Comparison of ENCODE assay signal across 10 cellular contexts in the genomic region with DNA sequence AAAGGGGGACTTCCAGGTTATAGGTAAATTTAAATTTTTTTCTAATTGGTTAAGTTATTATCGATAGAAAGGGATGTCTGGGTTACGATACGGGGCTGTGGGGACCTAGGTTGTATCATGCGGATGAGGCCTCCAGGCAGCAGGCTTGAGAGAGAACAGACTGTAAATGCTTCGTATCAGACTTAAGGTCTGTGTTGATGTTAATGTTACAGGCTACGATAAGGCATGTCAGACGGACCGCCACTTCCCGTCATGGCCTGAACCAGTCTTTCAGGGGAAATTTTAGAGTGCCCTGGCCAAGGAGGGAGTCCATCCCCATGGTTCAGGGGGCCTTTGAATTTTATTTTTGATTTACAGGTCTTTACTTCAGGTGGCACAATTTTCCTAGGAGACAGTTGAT. TPM values are rescaled to one million over a fixed set of nuclear protein-coding genes. Genes with fewer than 3 reads are reported as not detected.
DNase-seq lines count a peak whose midpoint lies in the region; ATAC-seq and TF ChIP-seq lines count a peak whose summit lies in the region.
"Had no signal": no experiment of that assay in that cellular context is flagged by ENCODE, and none has a peak within 500 bp of the region (broad histone marks: within the 10 kb centered on the region; RNA-seq: fewer than 3 reads in every experiment).

No MANE protein-coding gene starts in this region.

- intact Hi-C loops in heart left ventricle (cut with DNase I) (loop anchor here in 3 of 10 donors (10.0 kb wide), 3 partner anchors 51 to 231 kb away; no protein-coding TSS in a partner anchor), left cardiac atrium (cut with DNase I) (no loop called here), uterus (cut with DNase I; ENCODE audit: low total_unique reads) (no loop called here)

- H3K9me2 ChIP-seq in MM.1S (replicated peaks; ENCODE audit: insufficient read depth, low read length) = no peaks in the 10 kb centered on the region

- H3K4me2 ChIP-seq in MM.1S (ENCODE audit: low read depth, low read length) = no peak overlapping the region

- H3F3A ChIP-seq in MM.1S (ENCODE audit: insufficient read depth, low read length) = peaks cover 42% of the 10 kb centered on the region

- DNase-seq in heart left ventricle (peak in 1 of 5 donors; percentile 23), left cardiac atrium (no peak), amniotic epithelial cell (ENCODE audit: low read depth) (peak; percentile 61), upper lobe of left lung (no peak), MM.1S (no peak), uterus (no peak)
- DNase-seq: foreskin keratinocyte, NCI-H2081 treated with DMSO at 0.1 percent for 48 hours had no signal

- 28 to 55% (median 39%) methylated on average over 9 of the region's 9 CpGs for WGBS in heart left ventricle, 4 donors
- 54% methylated on average over 9 of the region's 9 CpGs for WGBS in upper lobe of left lung, 2 donors

- H3K4me3 ChIP-seq in heart left ventricle = peak overlapping the region in 6 of 12 donors; percentile 54 to 62 (median 58)
- peak overlapping the region; percentile 56 for H3K4me3 ChIP-seq in mucosa of stomach (ENCODE audit: low read length)
- H3K4me3 ChIP-seq in upper lobe of left lung = no peak overlapping the region
- no peak overlapping the region for H3K4me3 ChIP-seq in MM.1S (ENCODE audit: low read length)
- H3K4me3 ChIP-seq in uterus = no peak overlapping the region

- H3K27me3 ChIP-seq in heart left ventricle (no peaks in the 10 kb centered on the region), mucosa of stomach (ENCODE audit: control insufficient read depth, insufficient read depth, low read length) (no peaks in the 10 kb centered on the region), upper lobe of left lung (no peaks in the 10 kb centered on the region), MM.1S (replicated peaks; ENCODE audit: insufficient read depth, low read length) (peaks cover 41% of the 10 kb centered on the region), uterus (no peaks in the 10 kb centered on the region)

- H3K4me1 ChIP-seq in heart left ventricle (peaks cover 18 to 86% (median 69%) of the 10 kb centered on the region in 12 donors), mucosa of stomach (ENCODE audit: control insufficient read depth, insufficient read depth, low read length) (peaks cover 61% of the 10 kb centered on the region), upper lobe of left lung (peaks cover 73 to 88% (median 77%) of the 10 kb centered on the region in 4 donors), MM.1S (ENCODE audit: low read length) (peaks cover 55% of the 10 kb centered on the region), uterus (peaks cover 0 to 17% of the 10 kb centered on the region in 2 donors)

- no peaks in the 10 kb centered on the region for H3K79me2 ChIP-seq in MM.1S (ENCODE audit: low read length)

- no peaks in the 10 kb centered on the region for H4K20me1 ChIP-seq in MM.1S (ENCODE audit: insufficient read depth, low read length)

- H3K9me3 ChIP-seq in heart left ventricle (no peaks in the 10 kb centered on the region), mucosa of stomach (ENCODE audit: control insufficient read depth, low read length) (no peaks in the 10 kb centered on the region), upper lobe of left lung (no peaks in the 10 kb centered on the region), MM.1S (replicated peaks; ENCODE audit: insufficient read depth, low read length) (no peaks in the 10 kb centered on the region), uterus (no peaks in the 10 kb centered on the region)

- H3K36me3 ChIP-seq in heart left ventricle = no peaks in the 10 kb centered on the region
- H3K36me3 ChIP-seq in mucosa of stomach (ENCODE audit: control insufficient read depth, insufficient read depth, low read length) = no peaks in the 10 kb centered on the region
- no peaks in the 10 kb centered on the region for H3K36me3 ChIP-seq in upper lobe of left lung
- no peaks in the 10 kb centered on the region for H3K36me3 ChIP-seq in MM.1S (replicated peaks; ENCODE audit: insufficient read depth, low read length)
- H3K36me3 ChIP-seq in uterus = no peaks in the 10 kb centered on the region

- H2AFZ ChIP-seq in MM.1S (ENCODE audit: low read length) = no peak overlapping the region

- TF ChIP-seq POLR2A in heart left ventricle (IDR thresholded peaks at IDR 0.05) = no peak
- TF ChIP-seq POLR2A in upper lobe of left lung (IDR thresholded peaks at IDR 0.05) = no peak
- TF ChIP-seq POLR2A in uterus (IDR thresholded peaks at IDR 0.05) = no peak

- H3K9ac ChIP-seq in mucosa of stomach (ENCODE audit: low read length) (peak overlapping the region; percentile 61), MM.1S (ENCODE audit: low read length) (no peak overlapping the region)

- ATAC-seq in heart left ventricle (no peak), left cardiac atrium (no peak), upper lobe of left lung (ENCODE audit: low FRiP score in 2 of 2) (no peak), HG03432 (IDR thresholded peaks at IDR 0.05; ENCODE audit: unreplicated experiment) (no peak)

- TF ChIP-seq CTCF in heart left ventricle (IDR thresholded peaks at IDR 0.05) (no peak), upper lobe of left lung (IDR thresholded peaks at IDR 0.05) (no peak), MM.1S (IDR thresholded peaks at IDR 0.05; ENCODE audit: low read length) (no peak), uterus (IDR thresholded peaks at IDR 0.05) (no peak)

- H3K27ac ChIP-seq in heart left ventricle (peak overlapping the region; percentile 60 to 91 (median 84)), upper lobe of left lung (peak overlapping the region; percentile 32 to 83 (median 76)), MM.1S (ENCODE audit: low read length) (no peak overlapping the region), uterus (no peak overlapping the region)

- peak in 1 of 4 donors; percentile 1 for TF ChIP-seq EP300 in upper lobe of left lung (IDR thresholded peaks at IDR 0.05)

RNA-seq across cellular contexts. Expression of gene ABCG1, which starts 16.7 kb away (rescaled TPM):
- total RNA-seq in heart left ventricle (10 to 100 TPM in 7 of 9 donors, 1 to 10 TPM in 2; 3.3 to 25.3 (median 13.5) TPM), left cardiac atrium (10 to 100 TPM in 1 of 2 donors, 1 to 10 TPM in 1; 6.3 to 13.5 TPM), upper lobe of left lung (100 to 1,000 TPM in 2 of 6 donors, 10 to 100 TPM in 4; 56.7 to 130 (median 79.8) TPM), uterus (10 to 100 TPM; 11.8 to 51.7 (median 18.4) TPM)
- 10 to 100 TPM in 1 of 2 donors, 1 to 10 TPM in 1; 7.2 to 21.7 TPM for polyA plus RNA-seq in heart left ventricle

Comparison
In these comparisons a context has a peak if more than half of its experiments do, and no peak if none do; other contexts are left out.
1. H3K27ac ChIP-seq: peak in heart left ventricle (12 of 12) and upper lobe of left lung (4 of 4); none in MM.1S (single experiment) and uterus (0 of 2).